Comparison of ENCODE assay signal across 24 cellular contexts in genomic region chr20:36120991-36121390, GRCh38. TPM values are rescaled to one million over a fixed set of nuclear protein-coding genes. Genes with fewer than 3 reads are reported as not detected.
DNase-seq lines count a peak whose midpoint lies in the region; ATAC-seq and TF ChIP-seq lines count a peak whose summit lies in the region.
"Had no signal": no experiment of that assay in that cellular context is flagged by ENCODE, and none has a peak within 500 bp of the region (broad histone marks: within the 10 kb centered on the region; RNA-seq: fewer than 3 reads in every experiment).

No MANE protein-coding gene starts in this region.

- BruUV-seq in HCT116 (replicated peaks; lab: Mats Ljungman, UMichigan) = no TSS peak

- H4K91ac ChIP-seq in trophoblast cell (ENCODE audit: low read depth, low read length) = no peak overlapping the region

- no peak overlapping the region for H3K4me2 ChIP-seq in HCT116 (ENCODE audit: low read length)
- no peak overlapping the region for H3K4me2 ChIP-seq in trophoblast cell (ENCODE audit: low read length)
- H3K4me2 ChIP-seq: BLaER1 had no signal

- H2AK5ac ChIP-seq in trophoblast cell (ENCODE audit: low read length) = no peak overlapping the region

- H3K4me3 Mint-ChIP-seq in immature natural killer cell = no peak overlapping the region
- H3K4me3 Mint-ChIP-seq: CD4-positive, alpha-beta T cell; CD8-positive, alpha-beta T cell had no signal

- no peak for TF ChIP-seq POLR2A in HCT116 (IDR thresholded peaks at IDR 0.05; ENCODE audit: borderline replicate concordance, extremely low read depth, insufficient read depth, insufficient read length)
- no peak for TF ChIP-seq POLR2A in body of pancreas (IDR thresholded peaks at IDR 0.05)

- TF ChIP-seq RAD21 in HCT116 (IDR thresholded peaks at IDR 0.05; ENCODE audit: low read depth) = no peak

- ATAC-seq in HCT116 = no peak
- ATAC-seq in body of pancreas = no peak
- ATAC-seq in HG03342 (IDR thresholded peaks at IDR 0.05; ENCODE audit: unreplicated experiment) = no peak
- ATAC-seq: CD8-positive, alpha-beta T cell; GM12878 had no signal

- no peaks in the 10 kb centered on the region for H3K79me2 ChIP-seq in HCT116 (ENCODE audit: insufficient read depth, low read length)
- no peaks in the 10 kb centered on the region for H3K79me2 ChIP-seq in trophoblast cell (ENCODE audit: control insufficient read depth, insufficient read depth, low read length, poor library complexity)

- no peaks in the 10 kb centered on the region for H4K20me1 ChIP-seq in HCT116 (ENCODE audit: insufficient read depth)
- H4K20me1 ChIP-seq: BLaER1 had no signal

- peaks cover 0 to 1% (median 0%) of the 10 kb centered on the region in 6 donors for H3K9me3 Mint-ChIP-seq in immature natural killer cell
- H3K9me3 Mint-ChIP-seq: CD4-positive, alpha-beta T cell; CD8-positive, alpha-beta T cell had no signal

- 81 to 92% methylated on average over 7 of the region's 7 CpGs for WGBS in body of pancreas, 2 donors
- no CpG with 5 or more reads among the region's 7 CpGs for WGBS in trophoblast cell (ENCODE audit: extremely low coverage, insufficient coverage, insufficient read length)

- no peak for DNase-seq in HCT116 (ENCODE audit: low read depth, low spot score)
- DNase-seq in body of pancreas = no peak
- peak; percentile 95 to 99 for DNase-seq in trophoblast cell
- DNase-seq in cerebellar cortex (ENCODE audit: low spot score) = no peak
- no peak for DNase-seq in immature natural killer cell
- no peak for DNase-seq in RWPE1 (ENCODE audit: low spot score)
- DNase-seq: 8988T; ACHN; BE2C; C1 segment of cervical spinal cord; CD4-positive, alpha-beta T cell; CD8-positive, alpha-beta T cell; COR-L47; DMS 273 treated with DMSO at 0.1 percent for 48 hours; DMS153; DMS53; DMS79; DND-41; EL; GDM1 had no signal

- H3K27me3 Mint-ChIP-seq in immature natural killer cell (ENCODE audit: low read depth in 3 of 3) = peaks cover 1 to 16% (median 5%) of the 10 kb centered on the region in 3 donors

- H4K8ac ChIP-seq in trophoblast cell (ENCODE audit: low read depth, low read length) = no peak overlapping the region

- H2BK120ac ChIP-seq in trophoblast cell (ENCODE audit: insufficient read depth, low read length, poor library complexity) = no peak overlapping the region

- peaks cover 2% of the 10 kb centered on the region for H3K79me1 ChIP-seq in trophoblast cell (ENCODE audit: low read length)

- H3K9ac ChIP-seq in HCT116 (ENCODE audit: low read length) (peak overlapping the region; percentile 58; the same call in 1 of the 2 replicates), trophoblast cell (ENCODE audit: low read length) (no peak overlapping the region)
- H3K9ac ChIP-seq: BLaER1 had no signal

- H3K14ac ChIP-seq in trophoblast cell (ENCODE audit: low read length) = no peak overlapping the region

- POLR2A ChIA-PET in HCT116 (lab: Charles Lee) = no interaction called here
- POLR2A ChIA-PET in RWPE1 (lab: Yijun Ruan, JAX; ENCODE audit: low non-redundant PET) = no interaction called here

- H3K4me1 ChIP-seq in HCT116 (ENCODE audit: control insufficient read depth in 1 of 2, insufficient read depth in 2 of 2, low read length in 2 of 2) (peaks cover 17 to 56% of the 10 kb centered on the region in 2 experiments), body of pancreas (peaks cover 18% of the 10 kb centered on the region), trophoblast cell (ENCODE audit: control insufficient read depth in 1 of 2, insufficient read depth in 2 of 2, low read length in 2 of 2) (peaks cover 27 to 28% of the 10 kb centered on the region in 2 experiments)
- H3K4me1 ChIP-seq: BE2C had no signal

- H3K36me3 ChIP-seq in HCT116 (ENCODE audit: control insufficient read depth in 1 of 2, insufficient read depth in 2 of 2, low read length in 2 of 2) = no peaks in the 10 kb centered on the region
- H3K36me3 ChIP-seq in body of pancreas (replicated peaks in 1 of 2; ENCODE audit: insufficient read depth in 1 of 2, low read depth in 2 of 2) = no peaks in the 10 kb centered on the region
- H3K36me3 ChIP-seq in trophoblast cell (ENCODE audit: control insufficient read depth in 1 of 2, insufficient read depth in 2 of 2, low read length in 2 of 2) = no peaks in the 10 kb centered on the region
- H3K36me3 ChIP-seq: BE2C, BLaER1 had no signal

- no peak overlapping the region for H2BK5ac ChIP-seq in trophoblast cell (ENCODE audit: low read depth, low read length, poor library complexity)

- H3K4ac ChIP-seq in trophoblast cell (ENCODE audit: low read depth, low read length) = no peak overlapping the region

- H3K9me3 ChIP-seq in HCT116 (ENCODE audit: control insufficient read depth in 1 of 2, insufficient read depth in 1 of 2, low read depth in 1 of 2, low read length in 2 of 2) = no peaks in the 10 kb centered on the region
- no peaks in the 10 kb centered on the region for H3K9me3 ChIP-seq in body of pancreas
- H3K9me3 ChIP-seq in trophoblast cell (ENCODE audit: insufficient read depth, low read depth, low read length) = no peaks in the 10 kb centered on the region
- H3K9me3 ChIP-seq: BE2C, BLaER1 had no signal

- RAD21 ChIA-PET in HCT116 (lab: Charles Lee; ENCODE audit: low non-redundant PET in 1 of 2, low total read pairs in 2 of 2, uncharacterized antibody in 2 of 2, unreplicated experiment in 2 of 2) = no interaction called here

- H3K27ac ChIP-seq in C4-2B (peak overlapping the region; percentile 78), HCT116 (ENCODE audit: low read depth, low read length) (no peak overlapping the region), body of pancreas (peak overlapping the region in 3 of 4 donors; percentile 63 to 91 (median 81)), trophoblast cell (ENCODE audit: low read depth, low read length) (no peak overlapping the region), RWPE1 (no peak overlapping the region)
- H3K27ac ChIP-seq: BLaER1 had no signal

- H3K4me1 Mint-ChIP-seq in immature natural killer cell = no peaks in the 10 kb centered on the region

- H4K12ac ChIP-seq in trophoblast cell (ENCODE audit: low read depth, low read length) = no peak overlapping the region

- intact Hi-C loops in HCT116 (cut with micrococcal nuclease) = no loop called here
- intact Hi-C loops in body of pancreas (cut with DNase I) = no loop called here

- H3K18ac ChIP-seq in trophoblast cell (ENCODE audit: low read length) = no peak overlapping the region

- no peaks in the 10 kb centered on the region for H3K9me2 ChIP-seq in HCT116 (ENCODE audit: insufficient read depth)

- no peaks in the 10 kb centered on the region for H3K36me3 Mint-ChIP-seq in immature natural killer cell
- H3K36me3 Mint-ChIP-seq: CD8-positive, alpha-beta T cell had no signal

- H2AFZ ChIP-seq in HCT116 (ENCODE audit: low read depth, low read length, poor library complexity, severe bottlenecking) (no peak overlapping the region), trophoblast cell (ENCODE audit: insufficient read depth, low read length, poor library complexity) (no peak overlapping the region)

- H2BK12ac ChIP-seq in trophoblast cell (ENCODE audit: low read length) = no peak overlapping the region

- no peak overlapping the region for H3K23ac ChIP-seq in trophoblast cell (ENCODE audit: low read length)

- H3K27me3 ChIP-seq in HCT116 (ENCODE audit: insufficient read depth, low read length) = no peaks in the 10 kb centered on the region
- no peaks in the 10 kb centered on the region for H3K27me3 ChIP-seq in body of pancreas
- H3K27me3 ChIP-seq in trophoblast cell (ENCODE audit: insufficient read depth, low read length) = no peaks in the 10 kb centered on the region
- H3K27me3 ChIP-seq: BE2C, BLaER1 had no signal

- CTCF ChIA-PET in HCT116 (lab: Charles Lee) (interaction anchor here (1.1 kb wide), 1 partner anchor 18 kb away, joined by 3 read pairs; no protein-coding TSS in a partner anchor), RWPE1 (lab: Yijun Ruan, JAX) (no interaction called here)

- no peak overlapping the region for H3K27ac Mint-ChIP-seq in immature natural killer cell
- H3K27ac Mint-ChIP-seq: CD4-positive, alpha-beta T cell; CD8-positive, alpha-beta T cell had no signal

- no peak overlapping the region for H3K4me3 ChIP-seq in HCT116 (replicated peaks in 1 of 2; ENCODE audit: low read depth in 1 of 2, low read length in 2 of 2)
- H3K4me3 ChIP-seq in body of pancreas = no peak overlapping the region
- no peak overlapping the region for H3K4me3 ChIP-seq in trophoblast cell (ENCODE audit: low read depth, low read length)
- H3K4me3 ChIP-seq: BLaER1, GM12878 had no signal

- TF ChIP-seq CTCF in C4-2B (conservative IDR thresholded peaks at IDR 0.05) (no peak), HCT116 (IDR thresholded peaks at IDR 0.05 in 2 of 3, conservative IDR thresholded peaks at IDR 0.05 in 1 of 3; ENCODE audit: borderline replicate concordance in 1 of 3, insufficient read depth in 1 of 3, low read depth in 2 of 3, low read length in 2 of 3) (no peak), body of pancreas (IDR thresholded peaks at IDR 0.05) (no peak), RWPE1 (conservative IDR thresholded peaks at IDR 0.05; ENCODE audit: low read depth) (no peak)

TF ChIP-seq in HCT116, 20 proteins besides CTCF, POLR2A, EP300 and RAD21 (continues in another document):
- TF ChIP-seq TCF7L2 (IDR thresholded peaks at IDR 0.05; ENCODE audit: borderline replicate concordance, extremely low read depth, insufficient read depth, insufficient read length) = no peak
- no peak for TF ChIP-seq YY1 (IDR thresholded peaks at IDR 0.05; ENCODE audit: extremely low read depth, insufficient replicate concordance, low read depth, low read length)
- no peak for TF ChIP-seq EZH2phosphoT487 (IDR thresholded peaks at IDR 0.05; ENCODE audit: borderline replicate concordance)
- TF ChIP-seq FOSL1 (IDR thresholded peaks at IDR 0.05; ENCODE audit: low read depth) = no peak
- TF ChIP-seq SRF (IDR thresholded peaks at IDR 0.05; ENCODE audit: low read depth) = no peak
- TF ChIP-seq MAX (IDR thresholded peaks at IDR 0.05) = no peak
- TF ChIP-seq EGR1 (IDR thresholded peaks at IDR 0.05; ENCODE audit: low read depth) = no peak
- TF ChIP-seq SP1 (IDR thresholded peaks at IDR 0.05; ENCODE audit: low read depth) = no peak
- no peak for TF ChIP-seq ZFX (IDR thresholded peaks at IDR 0.05)
- no peak for TF ChIP-seq ATF3 (IDR thresholded peaks at IDR 0.05)

RNA-seq across cellular contexts. Expression of gene EPB41L1, which starts 33.5 kb away (rescaled TPM):
- total RNA-seq in HCT116 (2021; ENCODE audit: unreplicated experiment) (42.1 TPM), body of pancreas (10 to 100 TPM; 22.8 to 53.4 TPM)
- 25.2 and 27.3 TPM in 2 replicates for polyA plus RNA-seq in HCT116 (2012)
- polyA plus RNA-seq in trophoblast cell (2013) = 13.2 and 13.5 TPM in 2 replicates
- not detected for polyA plus RNA-seq in immature natural killer cell

Comparison
In these comparisons a context has a peak if more than half of its experiments do, and no peak if none do; other contexts are left out.
1. H3K27ac ChIP-seq: peak in C4-2B (single experiment) and body of pancreas (3 of 4); none in HCT116 (single experiment), trophoblast cell (single experiment) and RWPE1 (single experiment).
2. DNase-seq: peak in trophoblast cell (2 of 2); none in HCT116 (single experiment), body of pancreas (0 of 4), cerebellar cortex (single experiment), immature natural killer cell (0 of 3) and RWPE1 (single experiment).